In genomic region chr4:5689065-5689464, GRCh38 we compare ENCODE assay signal across 39 cellular contexts.
"Had no signal": no experiment of that assay in that cellular context is flagged by ENCODE, and none has a peak within 500 bp of the region (broad histone marks: within the 10 kb centered on the region; RNA-seq: fewer than 3 reads in every experiment).

No MANE protein-coding gene starts in this region.

- H3K27ac ChIP-seq: ascending aorta, cardiac muscle cell, WERI-Rb-1 had no signal

- FAIRE-seq: bronchial epithelial cell, TTC549 had no signal

- H3K4me1 ChIP-seq: ascending aorta had no signal

- H3K27me3 ChIP-seq: ascending aorta, cardiac muscle cell had no signal

- H3K4me3 ChIP-seq: ascending aorta, cardiac muscle cell had no signal

- H3K9me3 Mint-ChIP-seq: activated CD4-positive, alpha-beta memory T cell treated with anti-CD3 and anti-CD28 coated beads, Interleukin-2, amount 10 ng/mL, durations not matched to agents 7 days and 5 days; activated CD4-positive, alpha-beta T cell treated with anti-CD3 and anti-CD28 coated beads, Interleukin-2, amount 10 ng/mL, durations not matched to agents 7 days and 5 days; activated naive CD4-positive, alpha-beta T cell treated with anti-CD3 and anti-CD28 coated beads, Interleukin-2, amount 50 U/mL, for 24 hours; activated naive CD8-positive, alpha-beta T cell treated with anti-CD3 and anti-CD28 coated beads, Interleukin-2, amount 10 ng/mL, durations not matched to agents 7 days and 5 days; activated naive CD8-positive, alpha-beta T cell treated with anti-CD3 and anti-CD28 coated beads, Interleukin-2, amount 50 U/mL, for 24 hours; activated T-cell treated with anti-CD3 and anti-CD28 coated beads, Interleukin-2, amount 50 U/mL, for 24 hours; activated T-helper 2 cell treated with anti-CD3 and anti-CD28 coated beads, Interferon-gamma antibody, Interleukin-2, Interleukin-4, amounts not matched to agents 10 μg/mL and 5 μg/mL and 100 μg/mL, durations not matched to agents 14 hours and 24 hours and 36 hours; T-helper 1 cell treated with Interleukin-12 subunit alpha and Interleukin-12 subunit beta and Interleukin-4 antibody, amounts not matched to agents 30 μg/mL and 1 μg/mL, for 36 hours; T-helper 2 cell treated with Interferon-gamma antibody and Interleukin-4, amounts not matched to agents 5 μg/mL and 100 μg/mL, for 36 hours; WTC11 had no signal

- H3K4me3 Mint-ChIP-seq: activated CD4-positive, alpha-beta memory T cell treated with anti-CD3 and anti-CD28 coated beads, Interleukin-2, amount 10 ng/mL, durations not matched to agents 7 days and 5 days; activated CD4-positive, alpha-beta T cell treated with anti-CD3 and anti-CD28 coated beads for 36 hours; activated CD4-positive, alpha-beta T cell treated with anti-CD3 and anti-CD28 coated beads, Interleukin-2, amount 10 ng/mL, durations not matched to agents 7 days and 5 days; activated CD8-positive, alpha-beta memory T cell treated with anti-CD3 and anti-CD28 coated beads, Interleukin-2, amount 10 ng/mL, durations not matched to agents 7 days and 5 days; activated CD8-positive, alpha-beta T cell treated with anti-CD3 and anti-CD28 coated beads, Interleukin-2, amount 10 ng/mL, durations not matched to agents 7 days and 5 days; activated naive CD4-positive, alpha-beta T cell treated with anti-CD3 and anti-CD28 coated beads, Interleukin-2, amount 10 ng/mL, durations not matched to agents 7 days and 5 days; activated naive CD4-positive, alpha-beta T cell treated with anti-CD3 and anti-CD28 coated beads, Interleukin-2, amount 50 U/mL, for 24 hours; activated naive CD8-positive, alpha-beta T cell; activated naive CD8-positive, alpha-beta T cell treated with anti-CD3 and anti-CD28 coated beads, Interleukin-2, amount 10 ng/mL, durations not matched to agents 7 days and 5 days; activated naive CD8-positive, alpha-beta T cell treated with anti-CD3 and anti-CD28 coated beads, Interleukin-2, amount 50 U/mL, for 24 hours; activated T-cell treated with anti-CD3 and anti-CD28 coated beads, Interleukin-2, amount 50 U/mL, for 24 hours; brain; T-helper 1 cell treated with Interleukin-12 subunit alpha and Interleukin-12 subunit beta and Interleukin-4 antibody, amounts not matched to agents 30 μg/mL and 1 μg/mL, for 36 hours; T-helper 2 cell treated with Interferon-gamma antibody and Interleukin-4, amounts not matched to agents 5 μg/mL and 100 μg/mL, for 36 hours; WTC11 had no signal

- H3K27ac Mint-ChIP-seq: activated CD4-positive, alpha-beta memory T cell treated with anti-CD3 and anti-CD28 coated beads, Interleukin-2, amount 10 ng/mL, durations not matched to agents 7 days and 5 days; activated CD4-positive, alpha-beta T cell treated with anti-CD3 and anti-CD28 coated beads for 36 hours; activated CD4-positive, alpha-beta T cell treated with anti-CD3 and anti-CD28 coated beads, Interleukin-2, amount 10 ng/mL, durations not matched to agents 7 days and 5 days; activated CD8-positive, alpha-beta memory T cell treated with anti-CD3 and anti-CD28 coated beads, Interleukin-2, amount 10 ng/mL, durations not matched to agents 7 days and 5 days; activated CD8-positive, alpha-beta T cell treated with anti-CD3 and anti-CD28 coated beads, Interleukin-2, amount 10 ng/mL, durations not matched to agents 7 days and 5 days; activated naive CD4-positive, alpha-beta T cell treated with anti-CD3 and anti-CD28 coated beads, Interleukin-2, amount 10 ng/mL, durations not matched to agents 7 days and 5 days; activated naive CD4-positive, alpha-beta T cell treated with anti-CD3 and anti-CD28 coated beads, Interleukin-2, amount 50 U/mL, for 24 hours; activated naive CD8-positive, alpha-beta T cell; activated naive CD8-positive, alpha-beta T cell treated with anti-CD3 and anti-CD28 coated beads, Interleukin-2, amount 10 ng/mL, durations not matched to agents 7 days and 5 days; activated naive CD8-positive, alpha-beta T cell treated with anti-CD3 and anti-CD28 coated beads, Interleukin-2, amount 50 U/mL, for 24 hours; activated T-cell treated with anti-CD3 and anti-CD28 coated beads, Interleukin-2, amount 50 U/mL, for 24 hours; activated T-helper 2 cell treated with anti-CD3 and anti-CD28 coated beads, Interferon-gamma antibody, Interleukin-2, Interleukin-4, amounts not matched to agents 10 μg/mL and 5 μg/mL and 100 μg/mL, durations not matched to agents 14 hours and 24 hours and 36 hours; T-helper 1 cell treated with Interleukin-12 subunit alpha and Interleukin-12 subunit beta and Interleukin-4 antibody, amounts not matched to agents 30 μg/mL and 1 μg/mL, for 36 hours; T-helper 2 cell treated with Interferon-gamma antibody and Interleukin-4, amounts not matched to agents 5 μg/mL and 100 μg/mL, for 36 hours; WTC11 had no signal

- H3K4me1 Mint-ChIP-seq: activated CD4-positive, alpha-beta memory T cell treated with anti-CD3 and anti-CD28 coated beads, Interleukin-2, amount 10 ng/mL, durations not matched to agents 7 days and 5 days; activated CD4-positive, alpha-beta T cell treated with anti-CD3 and anti-CD28 coated beads for 36 hours; activated CD4-positive, alpha-beta T cell treated with anti-CD3 and anti-CD28 coated beads, Interleukin-2, amount 10 ng/mL, durations not matched to agents 7 days and 5 days; activated CD8-positive, alpha-beta memory T cell treated with anti-CD3 and anti-CD28 coated beads, Interleukin-2, amount 10 ng/mL, durations not matched to agents 7 days and 5 days; activated naive CD4-positive, alpha-beta T cell treated with anti-CD3 and anti-CD28 coated beads, Interleukin-2, amount 10 ng/mL, durations not matched to agents 7 days and 5 days; activated naive CD4-positive, alpha-beta T cell treated with anti-CD3 and anti-CD28 coated beads, Interleukin-2, amount 50 U/mL, for 24 hours; activated naive CD8-positive, alpha-beta T cell treated with anti-CD3 and anti-CD28 coated beads, Interleukin-2, amount 10 ng/mL, durations not matched to agents 7 days and 5 days; activated naive CD8-positive, alpha-beta T cell treated with anti-CD3 and anti-CD28 coated beads, Interleukin-2, amount 50 U/mL, for 24 hours; WTC11 had no signal

- H3K36me3 ChIP-seq: WERI-Rb-1 had no signal

- DNase-seq: activated CD4-positive, alpha-beta memory T cell treated with anti-CD3 and anti-CD28 coated beads, Interleukin-2, amount 10 ng/mL, durations not matched to agents 7 days and 5 days; activated CD4-positive, alpha-beta T cell treated with anti-CD3 and anti-CD28 coated beads for 1 hour; activated CD4-positive, alpha-beta T cell treated with anti-CD3 and anti-CD28 coated beads for 36 hours; activated CD4-positive, alpha-beta T cell treated with anti-CD3 and anti-CD28 coated beads for 48 hours; activated CD4-positive, alpha-beta T cell treated with anti-CD3 and anti-CD28 coated beads, Interleukin-2, amount 10 ng/mL, durations not matched to agents 7 days and 5 days; activated CD4-positive, alpha-beta T cell treated with anti-CD3 and anti-CD28 coated beads, Interleukin-2, amount 50 U/mL, for 48 hours; activated CD4-positive, CD25-positive, alpha-beta regulatory T cell; activated CD8-positive, alpha-beta memory T cell treated with anti-CD3 and anti-CD28 coated beads for 24 hours; activated CD8-positive, alpha-beta memory T cell treated with anti-CD3 and anti-CD28 coated beads, Interleukin-2, amount 10 ng/mL, durations not matched to agents 7 days and 5 days; activated CD8-positive, alpha-beta memory T cell treated with anti-CD3 and anti-CD28 coated beads, Interleukin-2, amount 50 U/mL, for 48 hours; activated CD8-positive, alpha-beta T cell treated with anti-CD3 and anti-CD28 coated beads, Interleukin-2, amount 10 ng/mL, durations not matched to agents 7 days and 5 days; activated effector memory CD4-positive, alpha-beta T cell treated with Interleukin-2 at 50 U/mL for 16 hours; activated gamma-delta T cell; activated naive CD4-positive, alpha-beta T cell treated with anti-CD3 and anti-CD28 coated beads, Interleukin-2, amount 10 ng/mL, durations not matched to agents 7 days and 5 days; activated naive CD4-positive, alpha-beta T cell treated with Interleukin-2 at 50 U/mL for 16 hours; activated naive CD8-positive, alpha-beta T cell treated with anti-CD3 and anti-CD28 coated beads, Interleukin-2, amount 10 ng/mL, durations not matched to agents 7 days and 5 days; activated naive CD8-positive, alpha-beta T cell treated with anti-CD3 and anti-CD28 coated beads, Interleukin-2, amount 50 U/mL, for 24 hours; activated T-cell treated with anti-CD3 and anti-CD28 coated beads, Interleukin-2, amount 50 U/mL, for 24 hours; activated T-cell treated with anti-CD3 and anti-CD28 coated beads, Interleukin-2, amount 50 U/mL, for 48 hours; amygdala; anterior cingulate cortex; central memory CD4-positive, alpha-beta T cell; SW 1271; T-helper 1 cell; T-helper 2 cell; T-helper 9 cell; WERI-Rb-1 had no signal

- H3K27me3 Mint-ChIP-seq: activated CD4-positive, alpha-beta memory T cell treated with anti-CD3 and anti-CD28 coated beads, Interleukin-2, amount 10 ng/mL, durations not matched to agents 7 days and 5 days; activated CD4-positive, alpha-beta T cell treated with anti-CD3 and anti-CD28 coated beads for 36 hours; activated CD4-positive, alpha-beta T cell treated with anti-CD3 and anti-CD28 coated beads, Interleukin-2, amount 10 ng/mL, durations not matched to agents 7 days and 5 days; activated CD8-positive, alpha-beta memory T cell treated with anti-CD3 and anti-CD28 coated beads, Interleukin-2, amount 10 ng/mL, durations not matched to agents 7 days and 5 days; activated naive CD4-positive, alpha-beta T cell treated with anti-CD3 and anti-CD28 coated beads, Interleukin-2, amount 10 ng/mL, durations not matched to agents 7 days and 5 days; activated naive CD4-positive, alpha-beta T cell treated with anti-CD3 and anti-CD28 coated beads, Interleukin-2, amount 50 U/mL, for 24 hours; activated naive CD8-positive, alpha-beta T cell; activated naive CD8-positive, alpha-beta T cell treated with anti-CD3 and anti-CD28 coated beads, Interleukin-2, amount 50 U/mL, for 24 hours; activated T-cell treated with anti-CD3 and anti-CD28 coated beads, Interleukin-2, amount 50 U/mL, for 24 hours; brain had no signal

- H3K36me3 Mint-ChIP-seq: activated CD8-positive, alpha-beta memory T cell treated with anti-CD3 and anti-CD28 coated beads, Interleukin-2, amount 10 ng/mL, durations not matched to agents 7 days and 5 days; activated naive CD4-positive, alpha-beta T cell treated with anti-CD3 and anti-CD28 coated beads, Interleukin-2, amount 10 ng/mL, durations not matched to agents 7 days and 5 days; activated naive CD4-positive, alpha-beta T cell treated with anti-CD3 and anti-CD28 coated beads, Interleukin-2, amount 50 U/mL, for 24 hours; activated naive CD8-positive, alpha-beta T cell; activated naive CD8-positive, alpha-beta T cell treated with anti-CD3 and anti-CD28 coated beads, Interleukin-2, amount 10 ng/mL, durations not matched to agents 7 days and 5 days had no signal

- H3K9me3 ChIP-seq: ascending aorta had no signal

- ATAC-seq: activated CD4-positive, alpha-beta T cell treated with anti-CD3 and anti-CD28 coated beads for 36 hours; activated CD4-positive, CD25-positive, alpha-beta regulatory T cell treated with anti-CD3 and anti-CD28 coated beads, Interleukin-2, amount 50 U/mL, for 24 hours; activated CD8-positive, alpha-beta memory T cell treated with anti-CD3 and anti-CD28 coated beads, Interleukin-2, amount 10 ng/mL, durations not matched to agents 7 days and 5 days; activated CD8-positive, alpha-beta T cell treated with anti-CD3 and anti-CD28 coated beads, Interleukin-2, amount 10 ng/mL, durations not matched to agents 7 days and 5 days; activated naive CD8-positive, alpha-beta T cell treated with anti-CD3 and anti-CD28 coated beads, Interleukin-2, amount 50 U/mL, for 24 hours; WTC11 had no signal
